Comparison of ENCODE assay signal across 11 cellular contexts in the genomic region with DNA sequence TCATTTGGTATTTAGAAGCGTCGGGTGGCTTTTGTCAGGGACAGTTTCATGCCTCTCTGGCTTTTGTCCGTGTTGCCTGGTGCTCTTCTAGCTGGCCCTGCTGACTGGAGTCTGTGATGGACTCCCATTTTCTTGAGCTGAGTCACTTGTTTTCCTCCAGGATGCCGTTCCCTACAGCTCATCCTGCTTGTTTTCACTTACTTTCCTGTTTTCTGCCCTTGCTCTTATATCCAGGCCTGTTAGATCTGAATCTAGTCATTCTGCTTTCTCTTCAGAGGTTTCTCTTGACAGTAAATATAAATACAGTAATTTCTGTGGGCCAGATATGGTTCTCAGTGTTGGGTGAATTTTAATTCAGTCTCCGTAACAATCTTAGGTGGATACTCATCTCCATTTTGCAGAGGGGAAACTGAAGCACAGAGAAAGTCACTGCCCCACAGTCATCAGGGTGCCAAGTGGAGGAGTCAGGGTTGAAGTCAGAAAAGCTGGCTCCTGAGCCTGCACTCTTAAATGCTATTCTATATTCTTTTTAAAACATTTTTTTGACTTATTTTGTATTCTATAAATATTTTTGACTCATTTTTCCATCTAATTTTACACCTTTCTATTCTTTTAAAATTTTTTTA.
DNase-seq lines count a peak whose midpoint lies in the region; ATAC-seq, FAIRE-seq and TF ChIP-seq lines count a peak whose summit lies in the region.
"Had no signal": no experiment of that assay in that cellular context is flagged by ENCODE, and none has a peak within 500 bp of the region (broad histone marks: within the 10 kb centered on the region; RNA-seq: fewer than 3 reads in every experiment).

No MANE protein-coding gene starts in this region.

- ATAC-seq in HG03097 (IDR thresholded peaks at IDR 0.05; ENCODE audit: low FRiP score, unreplicated experiment) = no peak
- ATAC-seq in activated T-cell treated with anti-CD3 and anti-CD28 coated beads, Interleukin-2, amount 50 U/mL, for 4 hours = no peak
- ATAC-seq in GM18858 (IDR thresholded peaks at IDR 0.05; ENCODE audit: unreplicated experiment) = no peak

- H3K4me3 Mint-ChIP-seq in neural crest cell = peak overlapping the region; percentile 20
- no peak overlapping the region for H3K4me3 Mint-ChIP-seq in activated T-cell treated with anti-CD3 and anti-CD28 coated beads, Interleukin-2, amount 50 U/mL, for 4 hours

- H3K9me3 Mint-ChIP-seq in neural crest cell = no peaks in the 10 kb centered on the region
- no peaks in the 10 kb centered on the region for H3K9me3 Mint-ChIP-seq in activated T-cell treated with anti-CD3 and anti-CD28 coated beads, Interleukin-2, amount 50 U/mL, for 4 hours

- no peaks in the 10 kb centered on the region for H3K27me3 ChIP-seq in SJCRH30
- H3K27me3 ChIP-seq: testis had no signal

- H3K4me1 Mint-ChIP-seq in neural crest cell = peaks cover 64% of the 10 kb centered on the region
- peaks cover 62% of the 10 kb centered on the region for H3K4me1 Mint-ChIP-seq in activated T-cell treated with anti-CD3 and anti-CD28 coated beads, Interleukin-2, amount 50 U/mL, for 4 hours (ENCODE audit: low read depth)

- H3K27me3 Mint-ChIP-seq in neural crest cell (ENCODE audit: low read depth) = no peaks in the 10 kb centered on the region
- no peaks in the 10 kb centered on the region for H3K27me3 Mint-ChIP-seq in activated T-cell treated with anti-CD3 and anti-CD28 coated beads, Interleukin-2, amount 50 U/mL, for 4 hours (ENCODE audit: low read depth)

- H3K27ac Mint-ChIP-seq in neural crest cell (ENCODE audit: unreplicated experiment) = peak overlapping the region; percentile 79

- H3K4me3 ChIP-seq in SJCRH30 (no peak overlapping the region), fibroblast of mammary gland (ENCODE audit: control insufficient read depth, low read depth, low read length) (no peak overlapping the region)
- H3K4me3 ChIP-seq: testis had no signal

- peaks cover 23% of the 10 kb centered on the region for H3K4me1 ChIP-seq in SJCRH30

- peak; percentile 51 for DNase-seq in AG09319 (ENCODE audit: extremely low read depth, low read depth)
- DNase-seq in SJCRH30 = no peak
- DNase-seq in fibroblast of mammary gland (ENCODE audit: low read depth) = peak; percentile 93
- DNase-seq in neural crest cell (ENCODE audit: low read depth, low spot score) = no peak
- no peak for DNase-seq in activated T-cell treated with anti-CD3 and anti-CD28 coated beads, Interleukin-2, amount 50 U/mL, for 4 hours
- DNase-seq in GM12891 (ENCODE audit: insufficient read length, low spot score) = no peak
- DNase-seq: DND-41, testis had no signal

- no peak for TF ChIP-seq POLR2A in GM12891 (IDR thresholded peaks at IDR 0.05; ENCODE audit: low read depth, low read length)

- no peak for FAIRE-seq in GM12891 (lab: Jason Lieb, UNC)
- FAIRE-seq: TTC549 had no signal

- no peaks in the 10 kb centered on the region for H3K36me3 Mint-ChIP-seq in neural crest cell (ENCODE audit: low read depth)
- H3K36me3 Mint-ChIP-seq in activated T-cell treated with anti-CD3 and anti-CD28 coated beads, Interleukin-2, amount 50 U/mL, for 4 hours (ENCODE audit: insufficient read depth) = peaks cover 6% of the 10 kb centered on the region

- peak overlapping the region; percentile 20 for H3K27ac ChIP-seq in SJCRH30
- H3K27ac ChIP-seq: testis had no signal

- no peaks in the 10 kb centered on the region for H3K36me3 ChIP-seq in SJCRH30

- no peaks in the 10 kb centered on the region for H3K9me3 ChIP-seq in SJCRH30 (replicated peaks)
- H3K9me3 ChIP-seq: testis had no signal

- TF ChIP-seq CTCF in AG09319 (IDR thresholded peaks at IDR 0.05; ENCODE audit: low read depth, low read length) (no peak), fibroblast of mammary gland (conservative IDR thresholded peaks at IDR 0.05; ENCODE audit: control insufficient read depth, insufficient read depth, low read depth, low read length) (no peak), neural crest cell (conservative IDR thresholded peaks at IDR 0.05) (no peak)

TF ChIP-seq in GM12891, 5 proteins besides CTCF, POLR2A, EP300 and RAD21:
- TF ChIP-seq SPI1 (IDR thresholded peaks at IDR 0.05; ENCODE audit: low read depth, low read length) = no peak
- TF ChIP-seq POU2F2 (IDR thresholded peaks at IDR 0.05; ENCODE audit: low read depth, low read length) = no peak
- TF ChIP-seq POLR2AphosphoS5 (IDR thresholded peaks at IDR 0.05; ENCODE audit: low read depth, low read length) = no peak
- TF ChIP-seq TAF1 (IDR thresholded peaks at IDR 0.05; ENCODE audit: low read depth, low read length) = no peak
- no peak for TF ChIP-seq PAX5 (IDR thresholded peaks at IDR 0.05; ENCODE audit: insufficient read depth, low read length, severe bottlenecking)

Comparison
In these comparisons a context has a peak if more than half of its experiments do, and no peak if none do; other contexts are left out.
1. DNase-seq: peak in AG09319 (single experiment) and fibroblast of mammary gland (single experiment); none in SJCRH30 (0 of 2), neural crest cell (single experiment), activated T-cell treated with anti-CD3 and anti-CD28 coated beads, Interleukin-2, amount 50 U/mL, for 4 hours (single experiment) and GM12891 (single experiment).